ENCODE assay signal across 2 cellular contexts in the genomic region with DNA sequence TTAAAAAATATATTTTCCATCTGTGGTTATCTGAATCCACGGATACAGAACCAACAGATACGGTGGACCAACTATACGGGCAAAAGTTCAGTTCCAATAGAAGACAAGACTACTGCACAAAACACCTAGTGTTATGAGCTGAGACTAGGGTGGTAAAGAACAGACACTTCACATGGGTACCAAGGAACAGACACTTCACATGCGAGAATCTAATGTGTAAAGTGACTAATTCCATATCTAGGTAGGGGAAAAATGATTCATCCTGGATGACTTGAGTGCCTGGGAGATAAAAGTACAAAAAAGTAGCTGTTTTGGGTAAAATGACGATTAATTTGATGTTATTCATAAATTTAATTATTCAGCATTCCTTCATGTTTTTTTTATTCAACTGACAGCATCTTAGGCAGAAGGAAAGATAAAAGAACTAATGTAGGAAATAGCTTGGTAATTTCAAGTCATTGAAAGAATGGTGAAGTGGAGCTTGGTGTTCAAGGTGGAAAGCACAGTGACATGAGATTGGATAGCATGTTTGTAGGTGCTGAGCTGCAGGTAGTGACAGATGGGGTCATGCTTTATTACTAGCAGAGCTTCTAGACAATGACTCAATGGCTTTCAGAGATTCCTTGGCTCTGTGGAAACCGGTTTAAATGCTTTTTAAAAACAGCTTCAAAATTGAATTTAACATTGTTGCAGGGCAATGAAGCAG.
TF ChIP-seq lines count a peak whose summit lies in the region.

No MANE protein-coding gene starts in this region.

TF ChIP-seq in GM12891, 5 proteins besides CTCF, POLR2A, EP300 and RAD21:
- TF ChIP-seq POU2F2 (IDR thresholded peaks at IDR 0.05; ENCODE audit: low read depth, low read length) (no peak), TAF1 (IDR thresholded peaks at IDR 0.05; ENCODE audit: low read depth, low read length) (no peak), POLR2AphosphoS5 (IDR thresholded peaks at IDR 0.05; ENCODE audit: low read depth, low read length) (no peak), SPI1 (IDR thresholded peaks at IDR 0.05; ENCODE audit: low read depth, low read length) (no peak), PAX5 (IDR thresholded peaks at IDR 0.05; ENCODE audit: insufficient read depth, low read length, severe bottlenecking) (no peak)

TF ChIP-seq in GM12878, 131 proteins besides CTCF, POLR2A, EP300 and RAD21:
- TF ChIP-seq ZZZ3 (IDR thresholded peaks at IDR 0.05; ENCODE audit: control insufficient read depth, insufficient read length, low read depth) (no peak), RUNX3 (IDR thresholded peaks at IDR 0.05; ENCODE audit: low read length) (no peak), NFIC (IDR thresholded peaks at IDR 0.05; ENCODE audit: low read depth, low read length) (no peak), SREBF2 (IDR thresholded peaks at IDR 0.05; ENCODE audit: low read length) (no peak), SPI1 (IDR thresholded peaks at IDR 0.05; ENCODE audit: borderline replicate concordance, insufficient read depth, low read depth, low read length) (no peak), E2F8 (IDR thresholded peaks at IDR 0.05; ENCODE audit: low read depth, partially characterized antibody) (no peak), KDM1A (IDR thresholded peaks at IDR 0.05; ENCODE audit: borderline replicate concordance) (no peak), ZNF687 (IDR thresholded peaks at IDR 0.05) (no peak), HCFC1 (IDR thresholded peaks at IDR 0.05; ENCODE audit: low read length) (no peak), PKNOX1 (IDR thresholded peaks at IDR 0.05) (no peak), SREBF1 (IDR thresholded peaks at IDR 0.05; ENCODE audit: low read length) (no peak), BACH1 (IDR thresholded peaks at IDR 0.05; ENCODE audit: borderline replicate concordance) (no peak), MYC (IDR thresholded peaks at IDR 0.05; ENCODE audit: insufficient read depth, insufficient read length, insufficient replicate concordance, low read length, severe bottlenecking) (no peak), EZH2 (IDR thresholded peaks at IDR 0.05; ENCODE audit: borderline replicate concordance, control insufficient read depth, low read depth, low read length) (no peak), ATF7 (IDR thresholded peaks at IDR 0.05; ENCODE audit: low read depth) (no peak), SP1 (IDR thresholded peaks at IDR 0.05; ENCODE audit: low read depth, low read length) (no peak), EGR1 (IDR thresholded peaks at IDR 0.05; ENCODE audit: borderline replicate concordance in 1 of 2, low read depth in 2 of 2, low read length in 2 of 2) (no peak), STAT3 (IDR thresholded peaks at IDR 0.05; ENCODE audit: low read depth, low read length) (no peak)
